ENCODE assay signal across 1 cellular context in genomic region chr20:50115591-50116367, GRCh38.
A peak's percentile ranks its signal among the peaks of the same experiment; 100 is the strongest.
TF ChIP-seq lines count a peak whose summit lies in the region.

No MANE protein-coding gene starts in this region.

TF ChIP-seq in GM12878, 131 proteins besides CTCF, POLR2A, EP300 and RAD21 (continued from another document and continues in another):
- TF ChIP-seq MYC (IDR thresholded peaks at IDR 0.05; ENCODE audit: insufficient read depth, insufficient read length, insufficient replicate concordance, low read length, severe bottlenecking), result no peak
- 0 out of 2 replicates have a peak, but pooled peaks have one; percentile 27 for TF ChIP-seq ATF7 (IDR thresholded peaks at IDR 0.05; ENCODE audit: low read depth)
- TF ChIP-seq ZBED1 (IDR thresholded peaks at IDR 0.05; ENCODE audit: borderline replicate concordance), result no peak
- TF ChIP-seq NKRF (conservative IDR thresholded peaks at IDR 0.05), result no peak
- TF ChIP-seq MEF2B (IDR thresholded peaks at IDR 0.05; ENCODE audit: partially characterized antibody, poor library complexity, severe bottlenecking), result no peak
- TF ChIP-seq NR2C2 (IDR thresholded peaks at IDR 0.05; ENCODE audit: borderline replicate concordance, control insufficient read depth, insufficient read length, low read depth), result no peak
- TF ChIP-seq NR2C1 (IDR thresholded peaks at IDR 0.05), result peak; percentile 73
- TF ChIP-seq ZNF384 (IDR thresholded peaks at IDR 0.05; ENCODE audit: borderline replicate concordance, low read depth, low read length), result no peak
- TF ChIP-seq BHLHE40 (IDR thresholded peaks at IDR 0.05; ENCODE audit: borderline replicate concordance in 1 of 2, low read depth in 2 of 2, low read length in 1 of 2), result peak; percentile 62 to 81
- TF ChIP-seq HCFC1 (IDR thresholded peaks at IDR 0.05; ENCODE audit: low read length), result peak; percentile 98
- no peak for TF ChIP-seq SP1 (IDR thresholded peaks at IDR 0.05; ENCODE audit: low read depth, low read length)
- TF ChIP-seq, protein P1, sequence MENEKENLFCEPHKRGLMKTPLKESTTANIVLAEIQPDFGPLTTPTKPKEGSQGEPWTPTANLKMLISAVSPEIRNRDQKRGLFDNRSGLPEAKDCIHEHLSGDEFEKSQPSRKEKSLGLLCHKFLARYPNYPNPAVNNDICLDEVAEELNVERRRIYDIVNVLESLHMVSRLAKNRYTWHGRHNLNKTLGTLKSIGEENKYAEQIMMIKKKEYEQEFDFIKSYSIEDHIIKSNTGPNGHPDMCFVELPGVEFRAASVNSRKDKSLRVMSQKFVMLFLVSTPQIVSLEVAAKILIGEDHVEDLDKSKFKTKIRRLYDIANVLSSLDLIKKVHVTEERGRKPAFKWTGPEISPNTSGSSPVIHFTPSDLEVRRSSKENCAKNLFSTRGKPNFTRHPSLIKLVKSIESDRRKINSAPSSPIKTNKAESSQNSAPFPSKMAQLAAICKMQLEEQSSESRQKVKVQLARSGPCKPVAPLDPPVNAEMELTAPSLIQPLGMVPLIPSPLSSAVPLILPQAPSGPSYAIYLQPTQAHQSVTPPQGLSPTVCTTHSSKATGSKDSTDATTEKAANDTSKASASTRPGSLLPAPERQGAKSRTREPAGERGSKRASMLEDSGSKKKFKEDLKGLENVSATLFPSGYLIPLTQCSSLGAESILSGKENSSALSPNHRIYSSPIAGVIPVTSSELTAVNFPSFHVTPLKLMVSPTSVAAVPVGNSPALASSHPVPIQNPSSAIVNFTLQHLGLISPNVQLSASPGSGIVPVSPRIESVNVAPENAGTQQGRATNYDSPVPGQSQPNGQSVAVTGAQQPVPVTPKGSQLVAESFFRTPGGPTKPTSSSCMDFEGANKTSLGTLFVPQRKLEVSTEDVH (IDR thresholded peaks at IDR 0.05; ENCODE audit: low read depth, partially characterized antibody), result no peak
- no peak for TF ChIP-seq KLF5 (IDR thresholded peaks at IDR 0.05; ENCODE audit: partially characterized antibody)
- no peak for TF ChIP-seq IRF3 (IDR thresholded peaks at IDR 0.05)
- TF ChIP-seq HDAC2 (IDR thresholded peaks at IDR 0.05), result no peak
- peak; percentile 59; the same call in 1 of the 2 replicates for TF ChIP-seq ZNF687 (IDR thresholded peaks at IDR 0.05)
- no peak for TF ChIP-seq KAT2A (conservative IDR thresholded peaks at IDR 0.05; ENCODE audit: control insufficient read depth, low read depth, low read length)
- TF ChIP-seq ZNF274 (IDR thresholded peaks at IDR 0.05; ENCODE audit: insufficient read depth, insufficient read length), result no peak
- TF ChIP-seq IRF4 (IDR thresholded peaks at IDR 0.05; ENCODE audit: low read depth, low read length), result no peak
- TF ChIP-seq SIX5 (IDR thresholded peaks at IDR 0.05; ENCODE audit: low read depth, low read length, severe bottlenecking), result peak; percentile 91
- no peak for TF ChIP-seq SUPT20H (IDR thresholded peaks at IDR 0.05; ENCODE audit: borderline replicate concordance, control insufficient read depth, low read depth, low read length)
- TF ChIP-seq REST (IDR thresholded peaks at IDR 0.05; ENCODE audit: low read depth, low read length), result no peak
- no peak for TF ChIP-seq ZNF622 (IDR thresholded peaks at IDR 0.05)
- no peak for TF ChIP-seq ATF3 (IDR thresholded peaks at IDR 0.05; ENCODE audit: borderline replicate concordance, extremely low read depth, low read depth, low read length)
- TF ChIP-seq HDAC6 (IDR thresholded peaks at IDR 0.05; ENCODE audit: unreplicated experiment), result no peak
- TF ChIP-seq, protein P2, sequence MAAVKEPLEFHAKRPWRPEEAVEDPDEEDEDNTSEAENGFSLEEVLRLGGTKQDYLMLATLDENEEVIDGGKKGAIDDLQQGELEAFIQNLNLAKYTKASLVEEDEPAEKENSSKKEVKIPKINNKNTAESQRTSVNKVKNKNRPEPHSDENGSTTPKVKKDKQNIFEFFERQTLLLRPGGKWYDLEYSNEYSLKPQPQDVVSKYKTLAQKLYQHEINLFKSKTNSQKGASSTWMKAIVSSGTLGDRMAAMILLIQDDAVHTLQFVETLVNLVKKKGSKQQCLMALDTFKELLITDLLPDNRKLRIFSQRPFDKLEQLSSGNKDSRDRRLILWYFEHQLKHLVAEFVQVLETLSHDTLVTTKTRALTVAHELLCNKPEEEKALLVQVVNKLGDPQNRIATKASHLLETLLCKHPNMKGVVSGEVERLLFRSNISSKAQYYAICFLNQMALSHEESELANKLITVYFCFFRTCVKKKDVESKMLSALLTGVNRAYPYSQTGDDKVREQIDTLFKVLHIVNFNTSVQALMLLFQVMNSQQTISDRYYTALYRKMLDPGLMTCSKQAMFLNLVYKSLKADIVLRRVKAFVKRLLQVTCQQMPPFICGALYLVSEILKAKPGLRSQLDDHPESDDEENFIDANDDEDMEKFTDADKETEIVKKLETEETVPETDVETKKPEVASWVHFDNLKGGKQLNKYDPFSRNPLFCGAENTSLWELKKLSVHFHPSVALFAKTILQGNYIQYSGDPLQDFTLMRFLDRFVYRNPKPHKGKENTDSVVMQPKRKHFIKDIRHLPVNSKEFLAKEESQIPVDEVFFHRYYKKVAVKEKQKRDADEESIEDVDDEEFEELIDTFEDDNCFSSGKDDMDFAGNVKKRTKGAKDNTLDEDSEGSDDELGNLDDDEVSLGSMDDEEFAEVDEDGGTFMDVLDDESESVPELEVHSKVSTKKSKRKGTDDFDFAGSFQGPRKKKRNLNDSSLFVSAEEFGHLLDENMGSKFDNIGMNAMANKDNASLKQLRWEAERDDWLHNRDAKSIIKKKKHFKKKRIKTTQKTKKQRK (IDR thresholded peaks at IDR 0.05; ENCODE audit: low read depth, low read length), result no peak
- TF ChIP-seq MLLT1 (IDR thresholded peaks at IDR 0.05), result no peak; the same call in 1 of the 2 replicates
- TF ChIP-seq IKZF1 (conservative IDR thresholded peaks at IDR 0.05), result peak; percentile 92
- no peak for TF ChIP-seq DPF2 (IDR thresholded peaks at IDR 0.05)
- TF ChIP-seq, protein P3, sequence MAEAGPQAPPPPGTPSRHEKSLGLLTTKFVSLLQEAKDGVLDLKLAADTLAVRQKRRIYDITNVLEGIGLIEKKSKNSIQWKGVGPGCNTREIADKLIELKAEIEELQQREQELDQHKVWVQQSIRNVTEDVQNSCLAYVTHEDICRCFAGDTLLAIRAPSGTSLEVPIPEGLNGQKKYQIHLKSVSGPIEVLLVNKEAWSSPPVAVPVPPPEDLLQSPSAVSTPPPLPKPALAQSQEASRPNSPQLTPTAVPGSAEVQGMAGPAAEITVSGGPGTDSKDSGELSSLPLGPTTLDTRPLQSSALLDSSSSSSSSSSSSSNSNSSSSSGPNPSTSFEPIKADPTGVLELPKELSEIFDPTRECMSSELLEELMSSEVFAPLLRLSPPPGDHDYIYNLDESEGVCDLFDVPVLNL (IDR thresholded peaks at IDR 0.05; ENCODE audit: low read depth, low read length), result no peak
- peak; percentile 90 for TF ChIP-seq CREB1 (IDR thresholded peaks at IDR 0.05; ENCODE audit: low read depth)
